ENCODE assay signal across 8 cellular contexts in the genomic region with DNA sequence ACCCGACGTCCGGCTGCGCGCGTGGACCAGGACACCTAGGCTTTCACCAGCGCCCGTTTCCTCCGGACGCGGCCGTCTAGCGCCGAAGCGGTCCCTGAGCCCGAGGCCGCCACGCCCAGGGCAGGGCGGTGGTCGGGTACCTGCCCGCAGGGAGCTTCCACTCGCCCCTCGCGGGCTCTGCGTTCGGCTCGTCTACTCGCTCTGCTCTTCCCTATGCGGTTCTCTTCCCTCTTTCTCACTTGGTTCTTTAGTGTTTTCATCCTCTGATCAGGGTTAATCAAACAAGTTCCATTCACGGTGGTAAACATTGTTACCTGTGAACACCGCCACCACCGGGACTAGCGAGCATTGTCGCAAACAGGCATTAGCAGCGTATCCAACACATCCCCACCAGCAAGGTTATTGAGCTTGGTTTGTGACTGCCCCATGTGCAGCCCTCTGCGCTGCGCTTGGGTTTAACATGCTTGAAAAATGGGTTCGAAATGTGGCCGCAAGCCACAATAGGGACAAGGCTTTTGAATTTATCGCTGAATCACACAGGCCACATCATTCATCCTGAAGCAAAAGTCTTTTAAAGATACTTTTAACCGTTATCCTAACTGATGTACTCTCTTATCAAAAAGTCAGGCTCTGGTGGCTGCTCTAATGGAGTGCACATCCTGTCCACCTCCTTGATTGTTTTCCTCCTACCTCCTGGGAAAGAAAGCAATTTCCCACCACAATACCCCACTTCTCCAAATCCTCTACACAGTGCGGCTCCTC. TPM values are rescaled to one million over a fixed set of nuclear protein-coding genes. Genes with fewer than 3 reads are reported as not detected.
A peak's percentile ranks its signal among the peaks of the same experiment; 100 is the strongest.
DNase-seq lines count a peak whose midpoint lies in the region; ATAC-seq and TF ChIP-seq lines count a peak whose summit lies in the region.

No MANE protein-coding gene starts in this region.

- H3K4me1 ChIP-seq in mesendoderm (ENCODE audit: control insufficient read depth, low read depth, low read length) (no peaks in the 10 kb centered on the region), thoracic aorta (ENCODE audit: control insufficient read depth in 1 of 2, low read depth in 2 of 2) (peaks cover 15 to 18% of the 10 kb centered on the region in 2 donors)

- H3K79me2 ChIP-seq in mesendoderm (ENCODE audit: control insufficient read depth, insufficient read depth, low read length): no peaks in the 10 kb centered on the region

- H3K4me3 ChIP-seq in AG10803 (ENCODE audit: low read length): peak overlapping the region; percentile 91
- H3K4me3 ChIP-seq in mesendoderm (ENCODE audit: low read length): peak overlapping the region; percentile 50
- H3K4me3 ChIP-seq in thoracic aorta: peak overlapping the region; percentile 97

- no peak overlapping the region for H2BK5ac ChIP-seq in mesendoderm (ENCODE audit: low read length)

- H3K4me2 ChIP-seq in mesendoderm (ENCODE audit: low read length): peak overlapping the region; percentile 83

- peak overlapping the region; percentile 29 for H3K18ac ChIP-seq in mesendoderm (ENCODE audit: low read length)

- no peaks in the 10 kb centered on the region for H3K79me1 ChIP-seq in mesendoderm (ENCODE audit: low read length)

- H3K27ac ChIP-seq in VCaP (peak overlapping the region; percentile 92), cingulate gyrus (ENCODE audit: low read depth, low read length) (peak overlapping the region; percentile 73), mesendoderm (ENCODE audit: low read depth, low read length) (no peak overlapping the region), thoracic aorta (peak overlapping the region; percentile 43 to 85)

- H2AK5ac ChIP-seq in mesendoderm (ENCODE audit: low read length): no peak overlapping the region

- H3K27me3 ChIP-seq in mesendoderm (ENCODE audit: insufficient read depth, low read length, poor library complexity) (peaks cover 7% of the 10 kb centered on the region), thoracic aorta (replicated peaks; ENCODE audit: insufficient read depth) (no peaks in the 10 kb centered on the region)

- no peak for DNase-seq in AG10803 (ENCODE audit: low read depth)
- peak; percentile 43 for DNase-seq in mesendoderm
- no peak for DNase-seq in thoracic aorta (ENCODE audit: low spot score)
- DNase-seq in omental fat pad (ENCODE audit: low spot score): no peak
- no peak for DNase-seq in NOMO-1 (lab: John Stamatoyannopoulos, UW; ENCODE audit: unreplicated experiment in 2 of 2)

- H4K8ac ChIP-seq in mesendoderm (ENCODE audit: low read depth, low read length): peak overlapping the region; percentile 58

- peak overlapping the region; percentile 71 for H3K9ac ChIP-seq in mesendoderm (ENCODE audit: low read length)

- no CpG with 5 or more reads among the region's 42 CpGs for WGBS in mesendoderm (ENCODE audit: extremely low coverage, insufficient coverage, low lambda C conversion rate)

- peak overlapping the region; percentile 80 for H3K56ac ChIP-seq in mesendoderm (ENCODE audit: low read length)

- no peaks in the 10 kb centered on the region for H3K9me3 ChIP-seq in thoracic aorta

- H4K5ac ChIP-seq in mesendoderm (ENCODE audit: low read length): no peak overlapping the region

- no peak overlapping the region for H3K4ac ChIP-seq in mesendoderm (ENCODE audit: low read depth, low read length)

- ATAC-seq in HG02571 (IDR thresholded peaks at IDR 0.05; ENCODE audit: unreplicated experiment) (peak; percentile 4), thoracic aorta (ENCODE audit: insufficient number of reproducible peaks, low FRiP score, low read depth) (peak; percentile 8), omental fat pad (ENCODE audit: low FRiP score) (no peak)

- no peak overlapping the region for H2BK15ac ChIP-seq in mesendoderm (replicated peaks; ENCODE audit: low read depth)

- TF ChIP-seq CTCF in AG10803 (conservative IDR thresholded peaks at IDR 0.05; ENCODE audit: low read length) (no peak), VCaP (conservative IDR thresholded peaks at IDR 0.05) (peak; percentile 55), thoracic aorta (IDR thresholded peaks at IDR 0.05) (no peak), omental fat pad (IDR thresholded peaks at IDR 0.05) (no peak)

- no peak overlapping the region for H2BK120ac ChIP-seq in mesendoderm (ENCODE audit: low read depth, low read length)

- H3K36me3 ChIP-seq in mesendoderm (ENCODE audit: control insufficient read depth, insufficient read depth, low read length): no peaks in the 10 kb centered on the region
- no peaks in the 10 kb centered on the region for H3K36me3 ChIP-seq in thoracic aorta

- H3K23ac ChIP-seq in mesendoderm (ENCODE audit: low read length): peak overlapping the region; percentile 33

RNA-seq across cellular contexts. Expression of a gene that starts 0.8 kb away (rescaled TPM):
- polyA plus RNA-seq in mesendoderm (2013, experiment 1 of 2): 4.5 TPM
- polyA plus RNA-seq in mesendoderm (2013, experiment 2 of 2): 5.3 TPM
- 10 to 100 TPM; 70.1 to 80.4 TPM for total RNA-seq in thoracic aorta
- 10 to 100 TPM; 42.7 to 58.7 (median 56.0) TPM for total RNA-seq in omental fat pad
